ENCODE assay signal across 1 cellular context in genomic region chr7:98224701-98225181, GRCh38.
TF ChIP-seq lines count a peak whose summit lies in the region.

No MANE protein-coding gene starts in this region.

TF ChIP-seq in HepG2, 621 proteins besides CTCF, POLR2A, EP300 and RAD21:
- peak; percentile 3 for TF ChIP-seq AGO2 (optimal IDR thresholded peaks at IDR 0.05; ENCODE audit: low read depth, low read length)
- TF ChIP-seq NFIC (IDR thresholded peaks at IDR 0.05; ENCODE audit: low read length), result no peak
TF ChIP-seq in HepG2: peak in this region for 1.
